Comparison of ENCODE assay signal across 2 cellular contexts in genomic region chr6:23228439-23229024, GRCh38.
TF ChIP-seq lines count a peak whose summit lies in the region.

No MANE protein-coding gene starts in this region.

TF ChIP-seq in SK-N-SH treated with all-trans-retinoic acid at 6 μM for 48 hours, 23 proteins besides CTCF, POLR2A, EP300 and RAD21 (continued from another document):
- TF ChIP-seq, protein P1, sequence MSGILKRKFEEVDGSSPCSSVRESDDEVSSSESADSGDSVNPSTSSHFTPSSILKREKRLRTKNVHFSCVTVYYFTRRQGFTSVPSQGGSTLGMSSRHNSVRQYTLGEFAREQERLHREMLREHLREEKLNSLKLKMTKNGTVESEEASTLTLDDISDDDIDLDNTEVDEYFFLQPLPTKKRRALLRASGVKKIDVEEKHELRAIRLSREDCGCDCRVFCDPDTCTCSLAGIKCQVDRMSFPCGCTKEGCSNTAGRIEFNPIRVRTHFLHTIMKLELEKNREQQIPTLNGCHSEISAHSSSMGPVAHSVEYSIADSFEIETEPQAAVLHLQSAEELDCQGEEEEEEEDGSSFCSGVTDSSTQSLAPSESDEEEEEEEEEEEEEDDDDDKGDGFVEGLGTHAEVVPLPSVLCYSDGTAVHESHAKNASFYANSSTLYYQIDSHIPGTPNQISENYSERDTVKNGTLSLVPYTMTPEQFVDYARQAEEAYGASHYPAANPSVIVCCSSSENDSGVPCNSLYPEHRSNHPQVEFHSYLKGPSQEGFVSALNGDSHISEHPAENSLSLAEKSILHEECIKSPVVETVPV (CRISPR knock-in tag; IDR thresholded peaks at IDR 0.05), result no peak
- no peak for TF ChIP-seq TOX (CRISPR knock-in tag; IDR thresholded peaks at IDR 0.05; ENCODE audit: borderline replicate concordance)
- TF ChIP-seq ZFP30 (CRISPR knock-in tag; IDR thresholded peaks at IDR 0.05), result no peak
- no peak for TF ChIP-seq OSR1 (CRISPR knock-in tag; IDR thresholded peaks at IDR 0.05)
- TF ChIP-seq TCF4 (CRISPR knock-in tag; IDR thresholded peaks at IDR 0.05; ENCODE audit: borderline replicate concordance), result no peak
- TF ChIP-seq ZNF565 (CRISPR knock-in tag; conservative IDR thresholded peaks at IDR 0.05; ENCODE audit: low read depth), result no peak
- TF ChIP-seq, protein P2, sequence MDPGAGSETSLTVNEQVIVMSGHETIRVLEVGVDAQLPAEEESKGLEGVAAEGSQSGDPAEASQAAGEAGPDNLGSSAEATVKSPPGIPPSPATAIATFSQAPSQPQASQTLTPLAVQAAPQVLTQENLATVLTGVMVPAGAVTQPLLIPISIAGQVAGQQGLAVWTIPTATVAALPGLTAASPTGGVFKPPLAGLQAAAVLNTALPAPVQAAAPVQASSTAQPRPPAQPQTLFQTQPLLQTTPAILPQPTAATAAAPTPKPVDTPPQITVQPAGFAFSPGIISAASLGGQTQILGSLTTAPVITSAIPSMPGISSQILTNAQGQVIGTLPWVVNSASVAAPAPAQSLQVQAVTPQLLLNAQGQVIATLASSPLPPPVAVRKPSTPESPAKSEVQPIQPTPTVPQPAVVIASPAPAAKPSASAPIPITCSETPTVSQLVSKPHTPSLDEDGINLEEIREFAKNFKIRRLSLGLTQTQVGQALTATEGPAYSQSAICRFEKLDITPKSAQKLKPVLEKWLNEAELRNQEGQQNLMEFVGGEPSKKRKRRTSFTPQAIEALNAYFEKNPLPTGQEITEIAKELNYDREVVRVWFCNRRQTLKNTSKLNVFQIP (CRISPR knock-in tag; IDR thresholded peaks at IDR 0.05; ENCODE audit: borderline replicate concordance, low read depth), result no peak
- TF ChIP-seq ZNF8 (CRISPR knock-in tag; IDR thresholded peaks at IDR 0.05), result no peak
- TF ChIP-seq ESRRG (CRISPR knock-in tag; IDR thresholded peaks at IDR 0.05), result no peak
- no peak for TF ChIP-seq ARNTL (CRISPR knock-in tag; IDR thresholded peaks at IDR 0.05; ENCODE audit: borderline replicate concordance, low read depth)
- no peak for TF ChIP-seq ZC3H10 (CRISPR knock-in tag; IDR thresholded peaks at IDR 0.05)
- TF ChIP-seq, protein P3, sequence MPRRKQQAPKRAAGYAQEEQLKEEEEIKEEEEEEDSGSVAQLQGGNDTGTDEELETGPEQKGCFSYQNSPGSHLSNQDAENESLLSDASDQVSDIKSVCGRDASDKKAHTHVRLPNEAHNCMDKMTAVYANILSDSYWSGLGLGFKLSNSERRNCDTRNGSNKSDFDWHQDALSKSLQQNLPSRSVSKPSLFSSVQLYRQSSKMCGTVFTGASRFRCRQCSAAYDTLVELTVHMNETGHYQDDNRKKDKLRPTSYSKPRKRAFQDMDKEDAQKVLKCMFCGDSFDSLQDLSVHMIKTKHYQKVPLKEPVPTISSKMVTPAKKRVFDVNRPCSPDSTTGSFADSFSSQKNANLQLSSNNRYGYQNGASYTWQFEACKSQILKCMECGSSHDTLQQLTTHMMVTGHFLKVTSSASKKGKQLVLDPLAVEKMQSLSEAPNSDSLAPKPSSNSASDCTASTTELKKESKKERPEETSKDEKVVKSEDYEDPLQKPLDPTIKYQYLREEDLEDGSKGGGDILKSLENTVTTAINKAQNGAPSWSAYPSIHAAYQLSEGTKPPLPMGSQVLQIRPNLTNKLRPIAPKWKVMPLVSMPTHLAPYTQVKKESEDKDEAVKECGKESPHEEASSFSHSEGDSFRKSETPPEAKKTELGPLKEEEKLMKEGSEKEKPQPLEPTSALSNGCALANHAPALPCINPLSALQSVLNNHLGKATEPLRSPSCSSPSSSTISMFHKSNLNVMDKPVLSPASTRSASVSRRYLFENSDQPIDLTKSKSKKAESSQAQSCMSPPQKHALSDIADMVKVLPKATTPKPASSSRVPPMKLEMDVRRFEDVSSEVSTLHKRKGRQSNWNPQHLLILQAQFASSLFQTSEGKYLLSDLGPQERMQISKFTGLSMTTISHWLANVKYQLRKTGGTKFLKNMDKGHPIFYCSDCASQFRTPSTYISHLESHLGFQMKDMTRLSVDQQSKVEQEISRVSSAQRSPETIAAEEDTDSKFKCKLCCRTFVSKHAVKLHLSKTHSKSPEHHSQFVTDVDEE (CRISPR knock-in tag; IDR thresholded peaks at IDR 0.05), result no peak
- no peak for TF ChIP-seq CREB5 (CRISPR knock-in tag; IDR thresholded peaks at IDR 0.05; ENCODE audit: low read depth)
- TF ChIP-seq, protein P4, sequence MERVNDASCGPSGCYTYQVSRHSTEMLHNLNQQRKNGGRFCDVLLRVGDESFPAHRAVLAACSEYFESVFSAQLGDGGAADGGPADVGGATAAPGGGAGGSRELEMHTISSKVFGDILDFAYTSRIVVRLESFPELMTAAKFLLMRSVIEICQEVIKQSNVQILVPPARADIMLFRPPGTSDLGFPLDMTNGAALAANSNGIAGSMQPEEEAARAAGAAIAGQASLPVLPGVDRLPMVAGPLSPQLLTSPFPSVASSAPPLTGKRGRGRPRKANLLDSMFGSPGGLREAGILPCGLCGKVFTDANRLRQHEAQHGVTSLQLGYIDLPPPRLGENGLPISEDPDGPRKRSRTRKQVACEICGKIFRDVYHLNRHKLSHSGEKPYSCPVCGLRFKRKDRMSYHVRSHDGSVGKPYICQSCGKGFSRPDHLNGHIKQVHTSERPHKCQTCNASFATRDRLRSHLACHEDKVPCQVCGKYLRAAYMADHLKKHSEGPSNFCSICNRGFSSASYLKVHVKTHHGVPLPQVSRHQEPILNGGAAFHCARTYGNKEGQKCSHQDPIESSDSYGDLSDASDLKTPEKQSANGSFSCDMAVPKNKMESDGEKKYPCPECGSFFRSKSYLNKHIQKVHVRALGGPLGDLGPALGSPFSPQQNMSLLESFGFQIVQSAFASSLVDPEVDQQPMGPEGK (CRISPR knock-in tag; IDR thresholded peaks at IDR 0.05; ENCODE audit: borderline replicate concordance), result no peak

TF ChIP-seq in SK-N-SH, 30 proteins besides CTCF, POLR2A, EP300 and RAD21 (continued from another document):
- TF ChIP-seq REST (IDR thresholded peaks at IDR 0.05; ENCODE audit: low read depth, low read length) (no peak), TEAD4 (IDR thresholded peaks at IDR 0.05; ENCODE audit: borderline replicate concordance, insufficient read depth) (no peak), PBX3 (IDR thresholded peaks at IDR 0.05) (no peak), RXRA (IDR thresholded peaks at IDR 0.05; ENCODE audit: borderline replicate concordance, low read depth) (no peak), POLR2AphosphoS5 (IDR thresholded peaks at IDR 0.05; ENCODE audit: low read depth, low read length) (no peak), FOXM1 (IDR thresholded peaks at IDR 0.05; ENCODE audit: low read depth) (no peak), USF1 (IDR thresholded peaks at IDR 0.05; ENCODE audit: borderline replicate concordance, low read depth) (no peak), RCOR1 (IDR thresholded peaks at IDR 0.05; ENCODE audit: low read length) (no peak), GATA2 (CRISPR knock-in tag; IDR thresholded peaks at IDR 0.05) (no peak), YY1 (IDR thresholded peaks at IDR 0.05; ENCODE audit: low read depth) (no peak), JUND (IDR thresholded peaks at IDR 0.05) (no peak), SMC3 (IDR thresholded peaks at IDR 0.05; ENCODE audit: low read depth, low read length) (no peak), NFIC (IDR thresholded peaks at IDR 0.05; ENCODE audit: borderline replicate concordance) (no peak)
